Comparison of ENCODE assay signal across 20 cellular contexts in the genomic region with DNA sequence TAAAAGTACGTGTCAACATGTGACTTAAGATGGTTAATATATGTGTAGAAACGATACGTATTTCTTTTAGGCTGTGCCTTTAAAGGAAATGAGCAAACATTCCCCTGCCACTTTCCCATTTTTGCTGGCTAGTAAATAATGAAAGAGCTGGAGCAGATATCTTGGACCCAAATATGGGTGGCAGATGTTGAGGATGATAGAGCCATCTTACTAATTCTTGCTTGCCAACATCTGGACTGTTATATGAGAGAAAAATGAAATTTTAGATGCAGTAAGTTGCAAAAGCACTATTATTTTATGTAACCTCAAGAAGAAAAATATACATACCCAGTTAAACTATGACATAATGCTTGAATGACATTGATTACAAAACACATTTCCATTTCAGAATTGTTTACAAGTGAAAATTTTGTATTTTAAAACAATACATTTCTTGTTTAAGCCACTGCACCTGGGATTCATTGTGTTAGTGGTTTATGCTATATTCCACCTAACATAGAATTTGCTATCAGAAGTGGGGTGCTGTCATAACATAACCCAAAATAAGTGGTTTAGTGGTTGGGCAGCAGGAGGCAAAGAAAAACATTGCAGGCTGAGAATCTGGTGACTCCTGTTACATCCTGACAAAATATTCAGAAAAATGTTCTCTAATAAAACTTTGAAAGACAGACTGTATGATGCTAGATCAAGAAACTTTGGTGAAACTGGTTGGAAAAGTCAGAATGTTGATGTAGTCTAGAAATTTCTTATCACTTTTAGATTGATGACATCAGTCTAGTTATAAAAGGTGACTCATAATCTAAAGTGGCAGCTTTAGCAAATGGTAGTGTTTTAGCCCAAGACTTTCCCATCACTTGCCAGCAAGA.
DNase-seq lines count a peak whose midpoint lies in the region; ATAC-seq and TF ChIP-seq lines count a peak whose summit lies in the region.
"Had no signal": no experiment of that assay in that cellular context is flagged by ENCODE, and none has a peak within 500 bp of the region (broad histone marks: within the 10 kb centered on the region; RNA-seq: fewer than 3 reads in every experiment).

No MANE protein-coding gene starts in this region.

- no peaks in the 10 kb centered on the region for H3K27me3 ChIP-seq in fibroblast of lung (ENCODE audit: control insufficient read depth, insufficient read depth, low read length)
- no peaks in the 10 kb centered on the region for H3K27me3 ChIP-seq in smooth muscle cell (ENCODE audit: low read depth)
- no peaks in the 10 kb centered on the region for H3K27me3 ChIP-seq in psoas muscle (ENCODE audit: insufficient read depth in 3 of 3, low read length in 2 of 3)
- H3K27me3 ChIP-seq: BLaER1 treated with 17β-estradiol and CSF1 and Interleukin-3, amounts not matched to agents 10 nM and 100 nM had no signal

- H3K9ac ChIP-seq in fibroblast of lung (ENCODE audit: insufficient read depth, low read length), result no peak overlapping the region
- H3K9ac ChIP-seq in smooth muscle cell (ENCODE audit: low read depth), result no peak overlapping the region
- H3K9ac ChIP-seq: BLaER1 treated with 17β-estradiol and CSF1 and Interleukin-3, amounts not matched to agents 10 nM and 100 nM had no signal

- CTCF ChIA-PET in activated CD8-positive, alpha-beta T cell treated with anti-CD3 and anti-CD28 coated beads for 36 hours (lab: Charles Lee), result no interaction called here
- CTCF ChIA-PET in activated CD8-positive, alpha-beta T cell treated with anti-CD3 and anti-CD28 coated beads, Interleukin-2, amount 10 ng/mL, durations not matched to agents 7 days and 5 days (lab: Charles Lee), result no interaction called here

- no peaks in the 10 kb centered on the region for H3K36me3 ChIP-seq in fibroblast of lung (ENCODE audit: control insufficient read depth, insufficient read depth, low read length)
- H3K36me3 ChIP-seq in smooth muscle cell (ENCODE audit: low read depth), result no peaks in the 10 kb centered on the region
- H3K36me3 ChIP-seq in psoas muscle (ENCODE audit: insufficient read depth in 1 of 2, low read depth in 1 of 2), result no peaks in the 10 kb centered on the region
- H3K36me3 ChIP-seq: BLaER1 treated with 17β-estradiol and CSF1 and Interleukin-3, amounts not matched to agents 10 nM and 100 nM had no signal

- H3K4me2 ChIP-seq in fibroblast of lung (ENCODE audit: extremely low read depth, insufficient read depth, low read length) (no peak overlapping the region), smooth muscle cell (no peak overlapping the region)
- H3K4me2 ChIP-seq: BLaER1 treated with 17β-estradiol and CSF1 and Interleukin-3, amounts not matched to agents 10 nM and 100 nM had no signal

- peaks cover 2% of the 10 kb centered on the region for H3K4me1 ChIP-seq in fibroblast of lung (ENCODE audit: control insufficient read depth, extremely low read depth, insufficient read depth, low read length)
- no peaks in the 10 kb centered on the region for H3K4me1 ChIP-seq in smooth muscle cell (ENCODE audit: low read depth)
- no peaks in the 10 kb centered on the region for H3K4me1 ChIP-seq in psoas muscle
- H3K4me1 ChIP-seq: BLaER1 treated with 17β-estradiol and CSF1 and Interleukin-3, amounts not matched to agents 10 nM and 100 nM had no signal

- H3K27ac ChIP-seq in fibroblast of lung (ENCODE audit: insufficient read depth, low read length), result no peak overlapping the region
- no peak overlapping the region for H3K27ac ChIP-seq in smooth muscle cell (ENCODE audit: low read depth)
- no peak overlapping the region for H3K27ac ChIP-seq in psoas muscle
- H3K27ac ChIP-seq: BLaER1 treated with 17β-estradiol and CSF1 and Interleukin-3, amounts not matched to agents 10 nM and 100 nM; SK-N-MC had no signal

- POLR2A ChIA-PET in activated CD8-positive, alpha-beta T cell treated with anti-CD3 and anti-CD28 coated beads for 36 hours (lab: Charles Lee), result no interaction called here
- POLR2A ChIA-PET in activated CD8-positive, alpha-beta T cell treated with anti-CD3 and anti-CD28 coated beads, Interleukin-2, amount 10 ng/mL, durations not matched to agents 7 days and 5 days (lab: Charles Lee), result no interaction called here

- no peak overlapping the region for H3K27ac Mint-ChIP-seq in activated CD8-positive, alpha-beta T cell treated with anti-CD3 and anti-CD28 coated beads for 36 hours
- no peak overlapping the region for H3K27ac Mint-ChIP-seq in activated CD8-positive, alpha-beta T cell treated with anti-CD3 and anti-CD28 coated beads, Interleukin-2, amount 10 ng/mL, durations not matched to agents 7 days and 5 days
- H3K27ac Mint-ChIP-seq in activated T-helper 17 cell treated with anti-CD3 and anti-CD28 coated beads, Interleukin-2, amount 50 U/mL, for 72 hours, result no peak overlapping the region
- H3K27ac Mint-ChIP-seq: CD8-positive, alpha-beta T cell had no signal

- peaks cover 4% of the 10 kb centered on the region for H3K36me3 Mint-ChIP-seq in activated CD8-positive, alpha-beta T cell treated with anti-CD3 and anti-CD28 coated beads for 36 hours (ENCODE audit: low read depth)
- peaks cover 16% of the 10 kb centered on the region for H3K36me3 Mint-ChIP-seq in activated CD8-positive, alpha-beta T cell treated with anti-CD3 and anti-CD28 coated beads, Interleukin-2, amount 10 ng/mL, durations not matched to agents 7 days and 5 days (ENCODE audit: low read depth)
- no peaks in the 10 kb centered on the region for H3K36me3 Mint-ChIP-seq in activated T-helper 17 cell treated with anti-CD3 and anti-CD28 coated beads, Interleukin-2, amount 50 U/mL, for 72 hours (ENCODE audit: low read depth)
- H3K36me3 Mint-ChIP-seq: CD8-positive, alpha-beta T cell had no signal

- no peak overlapping the region for H2AFZ ChIP-seq in fibroblast of lung (ENCODE audit: low read length)
- H2AFZ ChIP-seq in smooth muscle cell (ENCODE audit: low read depth), result no peak overlapping the region

- intact Hi-C loops in activated CD8-positive, alpha-beta T cell treated with anti-CD3 and anti-CD28 coated beads for 36 hours (cut with micrococcal nuclease), result no loop called here
- intact Hi-C loops in psoas muscle (cut with DNase I), result no loop called here

- no peak for DNase-seq in activated CD8-positive, alpha-beta T cell treated with anti-CD3 and anti-CD28 coated beads for 36 hours
- DNase-seq in activated CD8-positive, alpha-beta T cell treated with anti-CD3 and anti-CD28 coated beads, Interleukin-2, amount 10 ng/mL, durations not matched to agents 7 days and 5 days, result no peak
- DNase-seq in EH (ENCODE audit: low read depth), result peak; percentile 50
- DNase-seq in fibroblast of lung (ENCODE audit: low read depth in 2 of 2), result peak; percentile 19 to 37
- no peak for DNase-seq in 8988T
- DNase-seq in smooth muscle cell (lab: John Stamatoyannopoulos, UW; ENCODE audit: unreplicated experiment), result no peak
- DNase-seq in psoas muscle, result no peak
- DNase-seq: Calu3; CD8-positive, alpha-beta T cell; H7; NCI-H1105; NCI-H2081; NCI-H2171 treated with DMSO at 0.1 percent for 48 hours; NCI-H446; NCI-H69; NK-92 treated with Interleukin-12 subunit alpha and Interleukin-12 subunit beta, amount 100 ng/mL, for 24 hours; SHP77 had no signal

- H3K9me3 ChIP-seq in fibroblast of lung (ENCODE audit: control insufficient read depth, insufficient read depth, low read depth, low read length) (no peaks in the 10 kb centered on the region), smooth muscle cell (replicated peaks; ENCODE audit: low read depth) (no peaks in the 10 kb centered on the region), psoas muscle (no peaks in the 10 kb centered on the region)

- peaks cover 30% of the 10 kb centered on the region for H3K4me1 Mint-ChIP-seq in activated CD8-positive, alpha-beta T cell treated with anti-CD3 and anti-CD28 coated beads for 36 hours (ENCODE audit: low read depth)
- H3K4me1 Mint-ChIP-seq in activated CD8-positive, alpha-beta T cell treated with anti-CD3 and anti-CD28 coated beads, Interleukin-2, amount 10 ng/mL, durations not matched to agents 7 days and 5 days (ENCODE audit: low read depth), result peaks cover 29% of the 10 kb centered on the region
- peaks cover 34% of the 10 kb centered on the region for H3K4me1 Mint-ChIP-seq in activated T-helper 17 cell treated with anti-CD3 and anti-CD28 coated beads, Interleukin-2, amount 50 U/mL, for 72 hours

- H3K4me3 ChIP-seq in fibroblast of lung (replicated peaks in 1 of 4; ENCODE audit: control extremely low read depth in 1 of 4, insufficient read depth in 1 of 4, low read depth in 3 of 4, low read length in 4 of 4) (no peak overlapping the region), smooth muscle cell (no peak overlapping the region), psoas muscle (no peak overlapping the region)
- H3K4me3 ChIP-seq: BLaER1 treated with 17β-estradiol and CSF1 and Interleukin-3, amounts not matched to agents 10 nM and 100 nM; SK-N-MC had no signal

- WGBS in smooth muscle cell (ENCODE audit: low lambda C conversion rate), result 97% methylated on average over 3 of the region's 3 CpGs
- WGBS in psoas muscle, 3 donors, result 95% methylated on average over 3 of the region's 3 CpGs

- peaks cover 9% of the 10 kb centered on the region for H3F3A ChIP-seq in smooth muscle cell (ENCODE audit: low read depth)

- peaks cover 7% of the 10 kb centered on the region for H3K9me3 Mint-ChIP-seq in activated CD8-positive, alpha-beta T cell treated with anti-CD3 and anti-CD28 coated beads for 36 hours
- H3K9me3 Mint-ChIP-seq in activated CD8-positive, alpha-beta T cell treated with anti-CD3 and anti-CD28 coated beads, Interleukin-2, amount 10 ng/mL, durations not matched to agents 7 days and 5 days (ENCODE audit: insufficient read depth), result peaks cover 19% of the 10 kb centered on the region
- H3K9me3 Mint-ChIP-seq in activated T-helper 17 cell treated with anti-CD3 and anti-CD28 coated beads, Interleukin-2, amount 50 U/mL, for 72 hours, result peaks cover 4% of the 10 kb centered on the region

- no peaks in the 10 kb centered on the region for H4K20me1 ChIP-seq in fibroblast of lung (ENCODE audit: control insufficient read depth, extremely low read depth, insufficient read depth, low read length)
- no peaks in the 10 kb centered on the region for H4K20me1 ChIP-seq in smooth muscle cell (ENCODE audit: low read depth)
- H4K20me1 ChIP-seq: BLaER1 treated with 17β-estradiol and CSF1 and Interleukin-3, amounts not matched to agents 10 nM and 100 nM had no signal

- no peak overlapping the region for H3K4me3 Mint-ChIP-seq in activated CD8-positive, alpha-beta T cell treated with anti-CD3 and anti-CD28 coated beads for 36 hours
- H3K4me3 Mint-ChIP-seq in activated CD8-positive, alpha-beta T cell treated with anti-CD3 and anti-CD28 coated beads, Interleukin-2, amount 10 ng/mL, durations not matched to agents 7 days and 5 days, result no peak overlapping the region
- H3K4me3 Mint-ChIP-seq in activated T-helper 17 cell treated with anti-CD3 and anti-CD28 coated beads, Interleukin-2, amount 50 U/mL, for 72 hours, result no peak overlapping the region
- H3K4me3 Mint-ChIP-seq: CD8-positive, alpha-beta T cell had no signal

- no peaks in the 10 kb centered on the region for H3K27me3 Mint-ChIP-seq in activated CD8-positive, alpha-beta T cell treated with anti-CD3 and anti-CD28 coated beads for 36 hours
- H3K27me3 Mint-ChIP-seq in activated CD8-positive, alpha-beta T cell treated with anti-CD3 and anti-CD28 coated beads, Interleukin-2, amount 10 ng/mL, durations not matched to agents 7 days and 5 days (ENCODE audit: low read depth), result no peaks in the 10 kb centered on the region
- no peaks in the 10 kb centered on the region for H3K27me3 Mint-ChIP-seq in activated T-helper 17 cell treated with anti-CD3 and anti-CD28 coated beads, Interleukin-2, amount 50 U/mL, for 72 hours

- H3K79me2 ChIP-seq in fibroblast of lung (ENCODE audit: control insufficient read depth, insufficient read depth, low read length) (no peaks in the 10 kb centered on the region), smooth muscle cell (ENCODE audit: low read depth) (no peaks in the 10 kb centered on the region)

- TF ChIP-seq CTCF in activated CD8-positive, alpha-beta T cell treated with anti-CD3 and anti-CD28 coated beads for 36 hours (IDR thresholded peaks at IDR 0.05), result no peak
- TF ChIP-seq CTCF in fibroblast of lung (conservative IDR thresholded peaks at IDR 0.05 in 1 of 2, IDR thresholded peaks at IDR 0.05 in 1 of 2; ENCODE audit: low read depth in 1 of 2, low read length in 2 of 2) (no peak), smooth muscle cell (IDR thresholded peaks at IDR 0.05; ENCODE audit: borderline replicate concordance, insufficient read depth, poor library complexity, severe bottlenecking) (no peak), psoas muscle (IDR thresholded peaks at IDR 0.05) (no peak)

- peak; percentile 24 for ATAC-seq in activated CD8-positive, alpha-beta T cell treated with anti-CD3 and anti-CD28 coated beads for 36 hours
- no peak for ATAC-seq in activated CD8-positive, alpha-beta T cell treated with anti-CD3 and anti-CD28 coated beads, Interleukin-2, amount 10 ng/mL, durations not matched to agents 7 days and 5 days
- peak; percentile 46 for ATAC-seq in activated T-helper 17 cell treated with anti-CD3 and anti-CD28 coated beads, Interleukin-2, amount 50 U/mL, for 72 hours (replicated peaks)
- no peak for ATAC-seq in psoas muscle
- ATAC-seq: CD8-positive, alpha-beta T cell had no signal

Comparison
In these comparisons a context has a peak if more than half of its experiments do, and no peak if none do; other contexts are left out.
1. ATAC-seq: peak in activated CD8-positive, alpha-beta T cell treated with anti-CD3 and anti-CD28 coated beads for 36 hours (single experiment) and activated T-helper 17 cell treated with anti-CD3 and anti-CD28 coated beads, Interleukin-2, amount 50 U/mL, for 72 hours (single experiment); none in activated CD8-positive, alpha-beta T cell treated with anti-CD3 and anti-CD28 coated beads, Interleukin-2, amount 10 ng/mL, durations not matched to agents 7 days and 5 days (single experiment) and psoas muscle (0 of 4).
2. DNase-seq: peak in EH (single experiment) and fibroblast of lung (2 of 2); none in activated CD8-positive, alpha-beta T cell treated with anti-CD3 and anti-CD28 coated beads for 36 hours (single experiment), activated CD8-positive, alpha-beta T cell treated with anti-CD3 and anti-CD28 coated beads, Interleukin-2, amount 10 ng/mL, durations not matched to agents 7 days and 5 days (single experiment), 8988T (single experiment), smooth muscle cell (single experiment) and psoas muscle (0 of 2).